In genomic region chr12:40175045-40175444, GRCh38 we compare ENCODE assay signal across 19 cellular contexts. TPM values are rescaled to one million over a fixed set of nuclear protein-coding genes. Genes with fewer than 3 reads are reported as not detected.
A peak's percentile ranks its signal among the peaks of the same experiment; 100 is the strongest.
DNase-seq lines count a peak whose midpoint lies in the region; ATAC-seq and TF ChIP-seq lines count a peak whose summit lies in the region.
"Had no signal": no experiment of that assay in that cellular context is flagged by ENCODE, and none has a peak within 500 bp of the region (broad histone marks: within the 10 kb centered on the region; RNA-seq: fewer than 3 reads in every experiment).

No MANE protein-coding gene starts in this region.

- no peaks in the 10 kb centered on the region for H3K27me3 Mint-ChIP-seq in stimulated activated memory B cell treated with anti-CD40 and anti-IgM and Interleukin-4, amounts not matched to agents 10 μg/mL and 1 μg/mL and 100 μg/mL, for 72 hours
- H3K27me3 Mint-ChIP-seq in activated naive CD4-positive, alpha-beta T cell treated with anti-CD3 and anti-CD28 coated beads, Interleukin-2, amount 10 ng/mL, durations not matched to agents 7 days and 5 days, result peaks cover 12% of the 10 kb centered on the region

- no peak overlapping the region for H3K27ac ChIP-seq in mammary epithelial cell (ENCODE audit: insufficient read depth, low read depth, low read length)
- no peak overlapping the region for H3K27ac ChIP-seq in breast epithelium
- H3K27ac ChIP-seq: BLaER1 treated with 17β-estradiol and CSF1 and Interleukin-3, amounts not matched to agents 10 nM and 100 nM; HL-60 had no signal

- no peak overlapping the region for H3K4me3 ChIP-seq in mammary epithelial cell (replicated peaks in 1 of 3; ENCODE audit: insufficient read depth in 1 of 3, low read depth in 2 of 3, low read length in 3 of 3)
- H3K4me3 ChIP-seq in breast epithelium, result no peak overlapping the region
- H3K4me3 ChIP-seq: BLaER1 treated with 17β-estradiol and CSF1 and Interleukin-3, amounts not matched to agents 10 nM and 100 nM; GM12878 had no signal

- TF ChIP-seq POLR2A in breast epithelium (IDR thresholded peaks at IDR 0.05), result no peak

- in situ Hi-C loops in mammary epithelial cell (cut with MboI; ENCODE audit: low sequenced_read_pairs in 2 of 2) (no loop called here), SK-MEL-5 (cut with HindIII; ENCODE audit: low pct_unique_long_range_greater_than_20kb, low sequenced_read_pairs) (no loop called here)

- H3K79me2 ChIP-seq in mammary epithelial cell (ENCODE audit: insufficient read depth, low read length), result no peaks in the 10 kb centered on the region

- H3K27me3 ChIP-seq in mammary epithelial cell (ENCODE audit: insufficient read depth, low read length) (no peaks in the 10 kb centered on the region), breast epithelium (no peaks in the 10 kb centered on the region)

- DNase-seq in mammary epithelial cell, result peak; percentile 12
- no peak for DNase-seq in breast epithelium (ENCODE audit: low spot score in 2 of 2)
- peak; percentile 9 for DNase-seq in SK-MEL-5 (ENCODE audit: low read depth, low spot score)
- DNase-seq in activated naive CD4-positive, alpha-beta T cell treated with anti-CD3 and anti-CD28 coated beads, Interleukin-2, amount 10 ng/mL, durations not matched to agents 7 days and 5 days, result no peak
- DNase-seq in SKM-1 treated with dmso at 0.1 percent for 144 hours (lab: John Stamatoyannopoulos, UW; ENCODE audit: unreplicated experiment), result no peak
- no peak for DNase-seq in omental fat pad (ENCODE audit: low spot score)
- DNase-seq: ACHN; Calu3; CD4-positive, alpha-beta T cell; DMS 273 treated with DMSO at 0.1 percent for 48 hours; DMS79; GOT3; H9 had no signal

- intact Hi-C loops in mammary epithelial cell (cut with micrococcal nuclease), result no loop called here
- intact Hi-C loops in breast epithelium (cut with DNase I; ENCODE audit: low total_unique reads), result loop anchor here (2.0 kb wide), 1 partner anchor 68 kb away; no protein-coding TSS in a partner anchor

- CTCF ChIA-PET in mammary epithelial cell (lab: Charles Lee; ENCODE audit: low non-redundant PET), result no interaction called here
- CTCF ChIA-PET in activated naive CD4-positive, alpha-beta T cell treated with anti-CD3 and anti-CD28 coated beads, Interleukin-2, amount 10 ng/mL, durations not matched to agents 7 days and 5 days (lab: Charles Lee), result no interaction called here

- peak overlapping the region; percentile 0 for H2AFZ ChIP-seq in mammary epithelial cell (ENCODE audit: low read depth, low read length)

- dilution Hi-C loops in mammary epithelial cell (cut with HindIII; ENCODE audit: low sequenced_read_pairs), result no loop called here

- no peaks in the 10 kb centered on the region for H3K4me1 ChIP-seq in mammary epithelial cell (ENCODE audit: insufficient read depth, low read length)
- no peaks in the 10 kb centered on the region for H3K4me1 ChIP-seq in breast epithelium

- H3K9me3 ChIP-seq in mammary epithelial cell (replicated peaks; ENCODE audit: insufficient read depth, low read length), result no peaks in the 10 kb centered on the region
- no peaks in the 10 kb centered on the region for H3K9me3 ChIP-seq in breast epithelium

- BruUV-seq in mammary epithelial cell (replicated peaks; lab: Mats Ljungman, UMichigan), result no TSS peak

- 83% methylated on average over 1 of the region's 2 CpGs for WGBS in mammary epithelial cell (ENCODE audit: low coverage, missing lambda C conversion rate)

- ATAC-seq in HG02610 (IDR thresholded peaks at IDR 0.05; ENCODE audit: unreplicated experiment) (peak; percentile 42), omental fat pad (ENCODE audit: low FRiP score) (no peak)
- peak; percentile 89 for ATAC-seq in stimulated activated memory B cell treated with anti-CD40 and anti-IgM and Interleukin-4, amounts not matched to agents 10 μg/mL and 1 μg/mL and 100 μg/mL, for 72 hours
- ATAC-seq: GM12878 had no signal

- H3K4me1 Mint-ChIP-seq in stimulated activated memory B cell treated with anti-CD40 and anti-IgM and Interleukin-4, amounts not matched to agents 10 μg/mL and 1 μg/mL and 100 μg/mL, for 72 hours, result peaks cover 29% of the 10 kb centered on the region
- H3K4me1 Mint-ChIP-seq in activated naive CD4-positive, alpha-beta T cell treated with anti-CD3 and anti-CD28 coated beads, Interleukin-2, amount 10 ng/mL, durations not matched to agents 7 days and 5 days, result no peaks in the 10 kb centered on the region

- no peak overlapping the region for H3K4me2 ChIP-seq in mammary epithelial cell (ENCODE audit: insufficient read depth, low read depth, low read length)
- H3K4me2 ChIP-seq: BLaER1 treated with 17β-estradiol and CSF1 and Interleukin-3, amounts not matched to agents 10 nM and 100 nM had no signal

- H3K36me3 Mint-ChIP-seq in stimulated activated memory B cell treated with anti-CD40 and anti-IgM and Interleukin-4, amounts not matched to agents 10 μg/mL and 1 μg/mL and 100 μg/mL, for 72 hours, result no peaks in the 10 kb centered on the region
- H3K36me3 Mint-ChIP-seq in activated naive CD4-positive, alpha-beta T cell treated with anti-CD3 and anti-CD28 coated beads, Interleukin-2, amount 10 ng/mL, durations not matched to agents 7 days and 5 days, result no peaks in the 10 kb centered on the region

- H4K20me1 ChIP-seq in mammary epithelial cell (ENCODE audit: insufficient read depth, low read length), result no peaks in the 10 kb centered on the region
- H4K20me1 ChIP-seq: BLaER1 treated with 17β-estradiol and CSF1 and Interleukin-3, amounts not matched to agents 10 nM and 100 nM had no signal

- peak overlapping the region; percentile 31 for H3K27ac Mint-ChIP-seq in stimulated activated memory B cell treated with anti-CD40 and anti-IgM and Interleukin-4, amounts not matched to agents 10 μg/mL and 1 μg/mL and 100 μg/mL, for 72 hours
- H3K27ac Mint-ChIP-seq in activated naive CD4-positive, alpha-beta T cell treated with anti-CD3 and anti-CD28 coated beads, Interleukin-2, amount 10 ng/mL, durations not matched to agents 7 days and 5 days, result no peak overlapping the region
- H3K27ac Mint-ChIP-seq: CD4-positive, alpha-beta T cell; H9 had no signal

- H3K36me3 ChIP-seq in mammary epithelial cell (ENCODE audit: insufficient read depth, low read length), result no peaks in the 10 kb centered on the region
- no peaks in the 10 kb centered on the region for H3K36me3 ChIP-seq in breast epithelium
- H3K36me3 ChIP-seq: BLaER1 treated with 17β-estradiol and CSF1 and Interleukin-3, amounts not matched to agents 10 nM and 100 nM had no signal

- no peak overlapping the region for H3K9ac ChIP-seq in mammary epithelial cell (ENCODE audit: insufficient read depth, low read length)
- H3K9ac ChIP-seq: BLaER1 treated with 17β-estradiol and CSF1 and Interleukin-3, amounts not matched to agents 10 nM and 100 nM had no signal

- TF ChIP-seq CTCF in mammary epithelial cell (conservative IDR thresholded peaks at IDR 0.05 in 1 of 2, IDR thresholded peaks at IDR 0.05 in 1 of 2; ENCODE audit: extremely low read depth in 1 of 2, insufficient read depth in 1 of 2, low read depth in 1 of 2, low read length in 2 of 2) (no peak), breast epithelium (IDR thresholded peaks at IDR 0.05) (no peak), omental fat pad (IDR thresholded peaks at IDR 0.05) (no peak)

- peaks cover 3% of the 10 kb centered on the region for H3K9me3 Mint-ChIP-seq in stimulated activated memory B cell treated with anti-CD40 and anti-IgM and Interleukin-4, amounts not matched to agents 10 μg/mL and 1 μg/mL and 100 μg/mL, for 72 hours
- H3K9me3 Mint-ChIP-seq in activated naive CD4-positive, alpha-beta T cell treated with anti-CD3 and anti-CD28 coated beads, Interleukin-2, amount 10 ng/mL, durations not matched to agents 7 days and 5 days, result no peaks in the 10 kb centered on the region
- H3K9me3 Mint-ChIP-seq: CD4-positive, alpha-beta T cell had no signal

- H3K4me3 Mint-ChIP-seq in stimulated activated memory B cell treated with anti-CD40 and anti-IgM and Interleukin-4, amounts not matched to agents 10 μg/mL and 1 μg/mL and 100 μg/mL, for 72 hours, result no peak overlapping the region
- no peak overlapping the region for H3K4me3 Mint-ChIP-seq in activated naive CD4-positive, alpha-beta T cell treated with anti-CD3 and anti-CD28 coated beads, Interleukin-2, amount 10 ng/mL, durations not matched to agents 7 days and 5 days
- H3K4me3 Mint-ChIP-seq: CD4-positive, alpha-beta T cell; H9 had no signal

RNA-seq across cellular contexts. Expression of gene LRRK2, which starts 49.8 kb away (rescaled TPM):
- 1 to 10 TPM in 1 of 2 donors, under 1 TPM in 1; 0.28 to 2.7 TPM for total RNA-seq in mammary epithelial cell
- 0.42 TPM for polyA plus RNA-seq in mammary epithelial cell
- 2.4 TPM for polyA minus RNA-seq in mammary epithelial cell
- total RNA-seq in breast epithelium, result 10 to 100 TPM; 11.1 to 30.9 (median 13.5) TPM
- 23.6 and 24.7 TPM in 2 replicates for total RNA-seq in SK-MEL-5 (2014; rRNA removed; shearing (Covaris generic))
- polyA plus RNA-seq in SK-MEL-5 (2015; cell fraction: cytosol; rRNA removed), result 12.3 and 19.9 TPM in 2 replicates
- 48.5 and 55.5 TPM in 2 replicates for polyA plus RNA-seq in SK-MEL-5 (2015; cell fraction: nucleus; rRNA removed)
- 10 to 100 TPM in 3 of 4 donors, 1 to 10 TPM in 1; 9.0 to 55.6 (median 15.4) TPM for total RNA-seq in omental fat pad
- total RNA-seq: G401 had no signal

Comparison
In these comparisons a context has a peak if more than half of its experiments do, and no peak if none do; other contexts are left out.
1. DNase-seq: peak in mammary epithelial cell (single experiment) and SK-MEL-5 (single experiment); none in breast epithelium (0 of 2), activated naive CD4-positive, alpha-beta T cell treated with anti-CD3 and anti-CD28 coated beads, Interleukin-2, amount 10 ng/mL, durations not matched to agents 7 days and 5 days (single experiment), SKM-1 treated with dmso at 0.1 percent for 144 hours (single experiment) and omental fat pad (single experiment).